Comparison of ENCODE assay signal across 8 cellular contexts in genomic region chr1:20786310-20787099, GRCh38.
DNase-seq lines count a peak whose midpoint lies in the region; ATAC-seq and TF ChIP-seq lines count a peak whose summit lies in the region.

No MANE protein-coding gene starts in this region.

- DNase-seq in CMK (ENCODE audit: low read depth): peak; percentile 91
- DNase-seq in GM20000 (ENCODE audit: low spot score): peak; percentile 99
- peak; percentile 80 for DNase-seq in HS-5 (ENCODE audit: low read depth)
- DNase-seq in NK-92 (lab: John Stamatoyannopoulos, UW; ENCODE audit: unreplicated experiment): peak; percentile 65
- DNase-seq in activated CD8-positive, alpha-beta memory T cell treated with anti-CD3 and anti-CD28 coated beads for 4 hours (ENCODE audit: low read depth in 2 of 2): peak; percentile 91 to 93
- DNase-seq in effector memory CD4-positive, alpha-beta T cell: peak; percentile 93 to 94 (median 93)
- peak; percentile 94 to 95 for DNase-seq in memory B cell (ENCODE audit: low spot score in 2 of 2)
- DNase-seq in stimulated activated CD8-positive, alpha-beta memory T cell treated with anti-CD3 and anti-CD28 coated beads, Interleukin-12 subunit alpha, Interleukin-12 subunit beta, amount 100 ng/mL, for 1 hour (ENCODE audit: low read depth): peak; percentile 90

- no peaks in the 10 kb centered on the region for H3K27me3 ChIP-seq in effector memory CD4-positive, alpha-beta T cell (replicated peaks; ENCODE audit: control insufficient read depth, insufficient read depth, low read length, poor library complexity, severe bottlenecking)

- peak overlapping the region; percentile 88 for H3K27ac ChIP-seq in effector memory CD4-positive, alpha-beta T cell (ENCODE audit: insufficient read depth, low read length, poor library complexity, severe bottlenecking)

- no peak for TF ChIP-seq CTCF in GM20000 (IDR thresholded peaks at IDR 0.05; ENCODE audit: extremely low read depth, missing control alignments)

- peak; percentile 74 for ATAC-seq in memory B cell (ENCODE audit: low read depth)

- no peaks in the 10 kb centered on the region for H3K36me3 Mint-ChIP-seq in memory B cell

- peak overlapping the region; percentile 97 for H3K27ac Mint-ChIP-seq in memory B cell

- peaks cover 3% of the 10 kb centered on the region for H3K4me1 ChIP-seq in effector memory CD4-positive, alpha-beta T cell (ENCODE audit: control insufficient read depth, insufficient read depth, low read length, poor library complexity, severe bottlenecking)

- peaks cover 22% of the 10 kb centered on the region for H3K4me1 Mint-ChIP-seq in memory B cell

- peak overlapping the region; percentile 100 for H3K4me3 Mint-ChIP-seq in memory B cell

- no peaks in the 10 kb centered on the region for H3K9me3 ChIP-seq in effector memory CD4-positive, alpha-beta T cell (ENCODE audit: control insufficient read depth, low read length)

- H3K27me3 Mint-ChIP-seq in memory B cell: no peaks in the 10 kb centered on the region

- no peaks in the 10 kb centered on the region for H3K36me3 ChIP-seq in effector memory CD4-positive, alpha-beta T cell (ENCODE audit: control insufficient read depth, insufficient read depth, low read length)

- H3K9me3 Mint-ChIP-seq in memory B cell: no peaks in the 10 kb centered on the region

- peak overlapping the region; percentile 88 for H3K4me3 ChIP-seq in effector memory CD4-positive, alpha-beta T cell (ENCODE audit: insufficient read depth, low read depth, low read length, poor library complexity, severe bottlenecking)

Comparison
In these comparisons a context has a peak if more than half of its experiments do, and no peak if none do; other contexts are left out.
1. Peak in every context shown above with its lines: DNase-seq, ATAC-seq, H3K4me3 ChIP-seq and H3K27ac ChIP-seq.